ENCODE assay signal across 9 cellular contexts in genomic region chr20:1802385-1803215, GRCh38.
DNase-seq lines count a peak whose midpoint lies in the region; ATAC-seq, FAIRE-seq and TF ChIP-seq lines count a peak whose summit lies in the region.
"Had no signal": no experiment of that assay in that cellular context is flagged by ENCODE, and none has a peak within 500 bp of the region (broad histone marks: within the 10 kb centered on the region; RNA-seq: fewer than 3 reads in every experiment).

No MANE protein-coding gene starts in this region.

- H3K27me3 Mint-ChIP-seq in activated T-helper 2 cell treated with anti-CD3 and anti-CD28 coated beads, Interferon-gamma antibody, Interleukin-2, Interleukin-4, amounts not matched to agents 10 μg/mL and 5 μg/mL and 100 μg/mL, durations not matched to agents 14 hours and 24 hours and 36 hours (ENCODE audit: low read depth) = peaks cover 50% of the 10 kb centered on the region
- peaks cover 9% of the 10 kb centered on the region for H3K27me3 Mint-ChIP-seq in glutamatergic neuron (ENCODE audit: unreplicated experiment)

- H3K4me1 ChIP-seq in neutrophil (ENCODE audit: control insufficient read depth in 1 of 2, insufficient read depth in 1 of 2, low read depth in 1 of 2, low read length in 1 of 2) = peaks cover 81 to 85% of the 10 kb centered on the region in 2 experiments
- peaks cover 39% of the 10 kb centered on the region for H3K4me1 ChIP-seq in vagina

- no peak for ATAC-seq in HG03571 (IDR thresholded peaks at IDR 0.05; ENCODE audit: unreplicated experiment)

- H3K36me3 ChIP-seq in neutrophil (no peaks in the 10 kb centered on the region), vagina (no peaks in the 10 kb centered on the region)
- H3K36me3 ChIP-seq: thyroid gland had no signal

- TF ChIP-seq POLR2A in vagina (IDR thresholded peaks at IDR 0.05) = no peak

- peaks cover 7% of the 10 kb centered on the region for H3K4me1 Mint-ChIP-seq in activated T-helper 2 cell treated with anti-CD3 and anti-CD28 coated beads, Interferon-gamma antibody, Interleukin-2, Interleukin-4, amounts not matched to agents 10 μg/mL and 5 μg/mL and 100 μg/mL, durations not matched to agents 14 hours and 24 hours and 36 hours (ENCODE audit: low read depth)
- peaks cover 10% of the 10 kb centered on the region for H3K4me1 Mint-ChIP-seq in glutamatergic neuron (ENCODE audit: low read depth, unreplicated experiment)

- H3K9me3 ChIP-seq in neutrophil (no peaks in the 10 kb centered on the region), vagina (no peaks in the 10 kb centered on the region)
- H3K9me3 ChIP-seq: thyroid gland had no signal

- no peaks in the 10 kb centered on the region for H3K9me3 Mint-ChIP-seq in activated T-helper 2 cell treated with anti-CD3 and anti-CD28 coated beads, Interferon-gamma antibody, Interleukin-2, Interleukin-4, amounts not matched to agents 10 μg/mL and 5 μg/mL and 100 μg/mL, durations not matched to agents 14 hours and 24 hours and 36 hours
- peaks cover 5% of the 10 kb centered on the region for H3K9me3 Mint-ChIP-seq in glutamatergic neuron (ENCODE audit: unreplicated experiment)

- TF ChIP-seq CTCF in AG09319 (IDR thresholded peaks at IDR 0.05; ENCODE audit: low read depth, low read length) (peak; percentile 73), glutamatergic neuron (IDR thresholded peaks at IDR 0.05; ENCODE audit: partially characterized antibody, unreplicated experiment) (peak; percentile 36), neutrophil (IDR thresholded peaks at IDR 0.05) (peak; percentile 73), vagina (IDR thresholded peaks at IDR 0.05) (peak; percentile 12 to 66 (median 33))

- H3K27ac ChIP-seq in neutrophil = peak overlapping the region; percentile 99
- H3K27ac ChIP-seq in vagina = peak overlapping the region; percentile 76

- H3K4me3 Mint-ChIP-seq in activated T-helper 2 cell treated with anti-CD3 and anti-CD28 coated beads, Interferon-gamma antibody, Interleukin-2, Interleukin-4, amounts not matched to agents 10 μg/mL and 5 μg/mL and 100 μg/mL, durations not matched to agents 14 hours and 24 hours and 36 hours (ENCODE audit: low read depth) = peak overlapping the region; percentile 69
- H3K4me3 Mint-ChIP-seq in glutamatergic neuron (ENCODE audit: unreplicated experiment) = peak overlapping the region; percentile 93

- DNase-seq in AG09319 (ENCODE audit: extremely low read depth, low read depth) (no peak), GM18507 (ENCODE audit: extremely low spot score, insufficient read length, low read depth) (peak; percentile 42), NCI-H446 (lab: John Stamatoyannopoulos, UW) (peak; percentile 67 to 75), glutamatergic neuron (peak; percentile 80), vagina (ENCODE audit: extremely low spot score in 2 of 2) (peak; percentile 86 to 93)
- DNase-seq in activated T-helper 2 cell treated with anti-CD3 and anti-CD28 coated beads, Interferon-gamma antibody, Interleukin-2, Interleukin-4, amounts not matched to agents 10 μg/mL and 5 μg/mL and 100 μg/mL, durations not matched to agents 14 hours and 24 hours and 36 hours (ENCODE audit: low spot score) = no peak

- H3K27me3 ChIP-seq in neutrophil (no peaks in the 10 kb centered on the region), vagina (no peaks in the 10 kb centered on the region)
- H3K27me3 ChIP-seq: thyroid gland had no signal

- no peak overlapping the region for H3K27ac Mint-ChIP-seq in activated T-helper 2 cell treated with anti-CD3 and anti-CD28 coated beads, Interferon-gamma antibody, Interleukin-2, Interleukin-4, amounts not matched to agents 10 μg/mL and 5 μg/mL and 100 μg/mL, durations not matched to agents 14 hours and 24 hours and 36 hours
- H3K27ac Mint-ChIP-seq in glutamatergic neuron (ENCODE audit: unreplicated experiment) = peak overlapping the region; percentile 26

- peak overlapping the region; percentile 80 to 88 for H3K4me3 ChIP-seq in neutrophil (ENCODE audit: low read depth in 1 of 2, low read length in 1 of 2)
- H3K4me3 ChIP-seq in vagina = peak overlapping the region; percentile 41 to 58

- FAIRE-seq in GM18507 (lab: Jason Lieb, UNC) = peak; percentile 79

- H3K36me3 Mint-ChIP-seq in activated T-helper 2 cell treated with anti-CD3 and anti-CD28 coated beads, Interferon-gamma antibody, Interleukin-2, Interleukin-4, amounts not matched to agents 10 μg/mL and 5 μg/mL and 100 μg/mL, durations not matched to agents 14 hours and 24 hours and 36 hours (ENCODE audit: low read depth) = no peaks in the 10 kb centered on the region
- H3K36me3 Mint-ChIP-seq in glutamatergic neuron (ENCODE audit: unreplicated experiment) = no peaks in the 10 kb centered on the region

- intact Hi-C loops in activated T-helper 2 cell treated with anti-CD3 and anti-CD28 coated beads, Interferon-gamma antibody, Interleukin-2, Interleukin-4, amounts not matched to agents 10 μg/mL and 5 μg/mL and 100 μg/mL, durations not matched to agents 14 hours and 24 hours and 36 hours (cut with micrococcal nuclease) = loop anchor here (10.0 kb wide), 1 partner anchor 72 kb away; no protein-coding TSS in a partner anchor
- intact Hi-C loops in vagina (cut with DNase I) = loop anchor here (5.0 kb wide), 1 partner anchor 85 kb away; no protein-coding TSS in a partner anchor

Comparison
In these comparisons a context has a peak if more than half of its experiments do, and no peak if none do; other contexts are left out.
1. DNase-seq: peak in GM18507 (single experiment), NCI-H446 (2 of 2), glutamatergic neuron (single experiment) and vagina (2 of 2); none in AG09319 (single experiment) and activated T-helper 2 cell treated with anti-CD3 and anti-CD28 coated beads, Interferon-gamma antibody, Interleukin-2, Interleukin-4, amounts not matched to agents 10 μg/mL and 5 μg/mL and 100 μg/mL, durations not matched to agents 14 hours and 24 hours and 36 hours (single experiment).
2. Peak in every context shown above with its lines, with median percentiles within 50 percentile points of each other: CTCF ChIP-seq.